ENCODE assay signal across 19 cellular contexts in genomic region chr10:6046458-6047325, GRCh38. TPM values are rescaled to one million over a fixed set of nuclear protein-coding genes. Genes with fewer than 3 reads are reported as not detected.
DNase-seq lines count a peak whose midpoint lies in the region; ATAC-seq and TF ChIP-seq lines count a peak whose summit lies in the region.
"Had no signal": no experiment of that assay in that cellular context is flagged by ENCODE, and none has a peak within 500 bp of the region (broad histone marks: within the 10 kb centered on the region; RNA-seq: fewer than 3 reads in every experiment).

No MANE protein-coding gene starts in this region.

- BruUV-seq in OCI-LY7 (replicated peaks; lab: Mats Ljungman, UMichigan) = no TSS peak

- no peak for TF ChIP-seq POLR2A in spleen (IDR thresholded peaks at IDR 0.05)

- H3K27me3 ChIP-seq in spleen (replicated peaks in 1 of 7) = no peaks in the 10 kb centered on the region

- H3K4me2 ChIP-seq in OCI-LY7 (ENCODE audit: low read length) = peak overlapping the region; percentile 63
- H3K4me2 ChIP-seq: KMS-11 had no signal

- H3K27ac Mint-ChIP-seq in activated naive CD4-positive, alpha-beta T cell treated with anti-CD3 and anti-CD28 coated beads, Interleukin-2, amount 10 ng/mL, durations not matched to agents 7 days and 5 days = peak overlapping the region; percentile 88
- H3K27ac Mint-ChIP-seq in activated naive CD8-positive, alpha-beta T cell treated with anti-CD3 and anti-CD28 coated beads for 36 hours = peak overlapping the region; percentile 95
- no peak overlapping the region for H3K27ac Mint-ChIP-seq in chondrocyte (ENCODE audit: unreplicated experiment)

- CTCF ChIA-PET in activated naive CD4-positive, alpha-beta T cell treated with anti-CD3 and anti-CD28 coated beads, Interleukin-2, amount 10 ng/mL, durations not matched to agents 7 days and 5 days (lab: Charles Lee) = interaction anchor here (1.0 to 2.4 kb wide), 3 partner anchors 37 to 69 kb away, joined by 4 to 14 read pairs (median 7); partner anchors contain the start of gene IL15RA
- CTCF ChIA-PET in OCI-LY7 (lab: Charles Lee; ENCODE audit: unreplicated experiment) = interaction anchor here (1.1 to 1.3 kb wide), 2 partner anchors 9 to 44 kb away, joined by 3 to 4 read pairs; no protein-coding TSS in a partner anchor

- ATAC-seq in HG03280 (IDR thresholded peaks at IDR 0.05; ENCODE audit: unreplicated experiment) = no peak
- ATAC-seq: mucosa of descending colon, PC-3, sciatic nerve had no signal

- no peaks in the 10 kb centered on the region for H3K9me3 Mint-ChIP-seq in activated naive CD4-positive, alpha-beta T cell treated with anti-CD3 and anti-CD28 coated beads, Interleukin-2, amount 10 ng/mL, durations not matched to agents 7 days and 5 days
- no peaks in the 10 kb centered on the region for H3K9me3 Mint-ChIP-seq in activated naive CD8-positive, alpha-beta T cell treated with anti-CD3 and anti-CD28 coated beads for 36 hours
- no peaks in the 10 kb centered on the region for H3K9me3 Mint-ChIP-seq in chondrocyte (ENCODE audit: low read depth)

- TF ChIP-seq CTCF in OCI-LY7 (conservative IDR thresholded peaks at IDR 0.05; ENCODE audit: low read length) (no peak), spleen (IDR thresholded peaks at IDR 0.05 in 8 of 11, conservative IDR thresholded peaks at IDR 0.05 in 3 of 11) (no peak), chondrocyte (IDR thresholded peaks at IDR 0.05) (no peak)

- no peaks in the 10 kb centered on the region for H3K27me3 Mint-ChIP-seq in activated naive CD4-positive, alpha-beta T cell treated with anti-CD3 and anti-CD28 coated beads, Interleukin-2, amount 10 ng/mL, durations not matched to agents 7 days and 5 days
- H3K27me3 Mint-ChIP-seq in activated naive CD8-positive, alpha-beta T cell treated with anti-CD3 and anti-CD28 coated beads for 36 hours = peaks cover 4% of the 10 kb centered on the region
- peaks cover 65% of the 10 kb centered on the region for H3K27me3 Mint-ChIP-seq in chondrocyte (ENCODE audit: low read depth)

- no peak overlapping the region for H2AFZ ChIP-seq in OCI-LY7 (ENCODE audit: low read length)

- H3K4me3 ChIP-seq in OCI-LY7 (ENCODE audit: low read depth, low read length, poor library complexity, severe bottlenecking) (no peak overlapping the region), spleen (no peak overlapping the region)
- H3K4me3 ChIP-seq: mucosa of descending colon had no signal

- H3K4me1 Mint-ChIP-seq in activated naive CD4-positive, alpha-beta T cell treated with anti-CD3 and anti-CD28 coated beads, Interleukin-2, amount 10 ng/mL, durations not matched to agents 7 days and 5 days = peaks cover 88% of the 10 kb centered on the region
- H3K4me1 Mint-ChIP-seq in activated naive CD8-positive, alpha-beta T cell treated with anti-CD3 and anti-CD28 coated beads for 36 hours = peaks cover 83% of the 10 kb centered on the region
- H3K4me1 Mint-ChIP-seq in chondrocyte (ENCODE audit: low read depth) = peaks cover 8% of the 10 kb centered on the region

- H3K9me2 ChIP-seq in OCI-LY7 (ENCODE audit: insufficient read depth, low read length) = no peaks in the 10 kb centered on the region

- no peak for DNase-seq in activated naive CD4-positive, alpha-beta T cell treated with anti-CD3 and anti-CD28 coated beads, Interleukin-2, amount 10 ng/mL, durations not matched to agents 7 days and 5 days
- DNase-seq in activated naive CD4-positive, alpha-beta T cell treated with anti-CD3 and anti-CD28 coated beads, Interleukin-2, amount 50 U/mL, for 16 hours = no peak
- DNase-seq in OCI-LY7 (ENCODE audit: low spot score) (no peak), spleen (no peak), chondrocyte (ENCODE audit: low spot score) (no peak)
- no peak for DNase-seq in activated naive CD8-positive, alpha-beta T cell treated with anti-CD3 and anti-CD28 coated beads for 36 hours
- DNase-seq in stimulated activated CD8-positive, alpha-beta memory T cell treated with anti-CD3 and anti-CD28 coated beads, Interleukin-4, amount 100 ng/mL, for 48 hours = peak; percentile 34
- DNase-seq: cortex of kidney, erythroblast, NCI-H1048, NCI-H2081 treated with DMSO at 0.1 percent for 48 hours, NCI-H510A treated with DMSO at 0.1 percent for 48 hours, PC-3 had no signal

- intact Hi-C loops in OCI-LY7 (cut with micrococcal nuclease; ENCODE audit: unreplicated experiment) (no loop called here), spleen (cut with DNase I; ENCODE audit: low total_unique reads) (no loop called here)

- WGBS in spleen, 5 donors = 85 to 95% (median 90%) methylated on average over 6 to 7 of the region's 7 CpGs

- peaks cover 21% of the 10 kb centered on the region for H3K36me3 ChIP-seq in OCI-LY7 (ENCODE audit: insufficient read depth, low read length)
- H3K36me3 ChIP-seq in spleen = no peaks in the 10 kb centered on the region

- H3K9me3 ChIP-seq in OCI-LY7 (ENCODE audit: low read length) (no peaks in the 10 kb centered on the region), spleen (no peaks in the 10 kb centered on the region)
- H3K9me3 ChIP-seq: mucosa of descending colon had no signal

- POLR2A ChIA-PET in OCI-LY7 (lab: Charles Lee) = interaction anchor here (0.7 to 5.0 kb wide), 7 partner anchors 9 to 43 kb away, joined by 3 to 43 read pairs (median 3); no protein-coding TSS in a partner anchor

- peaks cover 40% of the 10 kb centered on the region for H3K79me2 ChIP-seq in OCI-LY7 (ENCODE audit: insufficient read depth, low read depth, low read length)

- no peaks in the 10 kb centered on the region for H4K20me1 ChIP-seq in OCI-LY7 (ENCODE audit: insufficient read depth, low read length)

- H3K27ac ChIP-seq in OCI-LY7 (ENCODE audit: low read depth, low read length, poor library complexity, severe bottlenecking) (peak overlapping the region; percentile 40), spleen (peak overlapping the region in 3 of 8 donors; percentile 30 to 70 (median 50))
- H3K27ac ChIP-seq: KMS-11 had no signal

- H3K4me1 ChIP-seq in OCI-LY7 (ENCODE audit: insufficient read depth, low read length, poor library complexity, severe bottlenecking) (peaks cover 96% of the 10 kb centered on the region), spleen (peaks cover 30 to 82% (median 53%) of the 10 kb centered on the region in 6 donors)

- H3K4me3 Mint-ChIP-seq in activated naive CD4-positive, alpha-beta T cell treated with anti-CD3 and anti-CD28 coated beads, Interleukin-2, amount 10 ng/mL, durations not matched to agents 7 days and 5 days = peak overlapping the region; percentile 69
- peak overlapping the region; percentile 75 for H3K4me3 Mint-ChIP-seq in activated naive CD8-positive, alpha-beta T cell treated with anti-CD3 and anti-CD28 coated beads for 36 hours
- no peak overlapping the region for H3K4me3 Mint-ChIP-seq in chondrocyte (ENCODE audit: unreplicated experiment)

- H3K36me3 Mint-ChIP-seq in activated naive CD4-positive, alpha-beta T cell treated with anti-CD3 and anti-CD28 coated beads, Interleukin-2, amount 10 ng/mL, durations not matched to agents 7 days and 5 days = peaks cover 69% of the 10 kb centered on the region
- peaks cover 86% of the 10 kb centered on the region for H3K36me3 Mint-ChIP-seq in activated naive CD8-positive, alpha-beta T cell treated with anti-CD3 and anti-CD28 coated beads for 36 hours
- H3K36me3 Mint-ChIP-seq in chondrocyte (ENCODE audit: low read depth) = no peaks in the 10 kb centered on the region

RNA-seq across cellular contexts. Expression of gene IL2RA, which starts 15.5 kb away (rescaled TPM):
- total RNA-seq in OCI-LY7 (2014; rRNA removed; shearing (Covaris generic)) = 24.0 and 24.3 TPM in 2 replicates
- total RNA-seq in OCI-LY7 (2022) = 22.3 and 27.5 TPM in 2 replicates
- 100 to 1,000 TPM; 680 to 698 TPM for total RNA-seq in activated naive CD8-positive, alpha-beta T cell treated with anti-CD3 and anti-CD28 coated beads for 36 hours
- total RNA-seq in spleen = 10 to 100 TPM in 5 of 7 donors, 1 to 10 TPM in 2; 3.5 to 78.7 (median 22.8) TPM
- polyA plus RNA-seq in spleen = 1 to 10 TPM; 5.0 to 9.7 (median 5.6) TPM
- total RNA-seq in chondrocyte = not detected in 3 replicates
- total RNA-seq: astrocyte, PC-3, SK-MEL-5 had no signal

RNA-seq across cellular contexts. Expression of gene RBM17, which starts 42.1 kb away (rescaled TPM):
- total RNA-seq in OCI-LY7 (2014; rRNA removed; shearing (Covaris generic)) = 103 and 152 TPM in 2 replicates
- total RNA-seq in OCI-LY7 (2022) = 248 and 266 TPM in 2 replicates
- total RNA-seq in activated naive CD8-positive, alpha-beta T cell treated with anti-CD3 and anti-CD28 coated beads for 36 hours = 100 to 1,000 TPM; 337 to 355 TPM
- 100 to 1,000 TPM in 6 of 7 donors, 10 to 100 TPM in 1; 93.2 to 140 (median 120) TPM for total RNA-seq in spleen
- 100 to 1,000 TPM in 1 of 3 donors, 10 to 100 TPM in 2; 63.1 to 100 (median 93.5) TPM for polyA plus RNA-seq in spleen
- total RNA-seq in chondrocyte = 56.3 to 59.0 TPM (median 57.0 TPM) in 3 replicates

Comparison
In these comparisons a context has a peak if more than half of its experiments do, and no peak if none do; other contexts are left out.
1. RNA of gene IL2RA, which starts 15.5 kb away (total RNA-seq): 680 to 698 TPM in activated naive CD8-positive, alpha-beta T cell treated with anti-CD3 and anti-CD28 coated beads for 36 hours; 22.3 to 27.5 TPM in OCI-LY7, 3.5 to 78.7 TPM in spleen and not detected in chondrocyte; every median in the first group is over 4 times any median in the second.